ENCODE assay signal across 1 cellular context in genomic region chr1:14956579-14957195, GRCh38.
TF ChIP-seq lines count a peak whose summit lies in the region.

No MANE protein-coding gene starts in this region.

TF ChIP-seq in SK-N-SH treated with all-trans-retinoic acid at 6 μM for 48 hours, 23 proteins besides CTCF, POLR2A, EP300 and RAD21 (continued from another document):
- TF ChIP-seq, protein P1, sequence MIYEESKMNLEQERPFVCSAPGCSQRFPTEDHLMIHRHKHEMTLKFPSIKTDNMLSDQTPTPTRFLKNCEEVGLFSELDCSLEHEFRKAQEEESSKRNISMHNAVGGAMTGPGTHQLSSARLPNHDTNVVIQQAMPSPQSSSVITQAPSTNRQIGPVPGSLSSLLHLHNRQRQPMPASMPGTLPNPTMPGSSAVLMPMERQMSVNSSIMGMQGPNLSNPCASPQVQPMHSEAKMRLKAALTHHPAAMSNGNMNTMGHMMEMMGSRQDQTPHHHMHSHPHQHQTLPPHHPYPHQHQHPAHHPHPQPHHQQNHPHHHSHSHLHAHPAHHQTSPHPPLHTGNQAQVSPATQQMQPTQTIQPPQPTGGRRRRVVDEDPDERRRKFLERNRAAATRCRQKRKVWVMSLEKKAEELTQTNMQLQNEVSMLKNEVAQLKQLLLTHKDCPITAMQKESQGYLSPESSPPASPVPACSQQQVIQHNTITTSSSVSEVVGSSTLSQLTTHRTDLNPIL (CRISPR knock-in tag; IDR thresholded peaks at IDR 0.05; ENCODE audit: low read depth): no peak
- TF ChIP-seq ZNF70 (CRISPR knock-in tag; IDR thresholded peaks at IDR 0.05): peak; percentile 78; the same call in 1 of the 2 replicates
- no peak for TF ChIP-seq OSR1 (CRISPR knock-in tag; IDR thresholded peaks at IDR 0.05)
- TF ChIP-seq TCF4 (CRISPR knock-in tag; IDR thresholded peaks at IDR 0.05; ENCODE audit: borderline replicate concordance): no peak
- TF ChIP-seq TOX (CRISPR knock-in tag; IDR thresholded peaks at IDR 0.05; ENCODE audit: borderline replicate concordance): no peak
- TF ChIP-seq PPARA (CRISPR knock-in tag; IDR thresholded peaks at IDR 0.05; ENCODE audit: borderline replicate concordance): no peak
